In the genomic region with DNA sequence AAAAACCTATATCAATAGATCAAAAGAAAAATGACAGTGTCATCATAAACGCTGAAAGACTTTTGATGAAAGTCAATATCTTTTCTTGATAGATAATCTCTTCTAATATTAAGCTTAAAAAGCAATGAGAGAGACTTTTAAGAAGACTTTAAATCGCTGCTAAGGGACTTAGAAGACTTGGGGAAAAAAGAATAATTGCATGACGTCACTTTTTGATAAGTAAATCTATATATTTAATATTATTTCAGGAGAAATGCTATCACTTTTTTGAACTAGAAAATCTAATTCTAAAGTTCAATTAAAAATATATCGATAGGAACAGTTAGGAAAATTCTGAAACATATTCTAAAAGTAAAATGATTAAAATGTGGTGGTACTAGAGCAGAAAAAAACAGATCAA, we compare ENCODE assay signal across 7 cellular contexts.
"Had no signal": no experiment of that assay in that cellular context is flagged by ENCODE, and none has a peak within 500 bp of the region (broad histone marks: within the 10 kb centered on the region; RNA-seq: fewer than 3 reads in every experiment).

No MANE protein-coding gene starts in this region.

- H3K27ac ChIP-seq: GM23248 had no signal

- DNase-seq: GM23248, GOT3, H7, HCEC 1CT, HFFc6, KG1 had no signal

- H3K4me3 Mint-ChIP-seq: HFFc6, IgD-negative memory B cell had no signal

- H3K9ac ChIP-seq: GM23248 had no signal

- H3K36me3 Mint-ChIP-seq: IgD-negative memory B cell had no signal

- H3K4me3 ChIP-seq: GM23248 had no signal

- H3K27ac Mint-ChIP-seq: HFFc6, IgD-negative memory B cell had no signal

- H2AFZ ChIP-seq: GM23248 had no signal
